1 cellular context compared by ENCODE assay signal in the genomic region with DNA sequence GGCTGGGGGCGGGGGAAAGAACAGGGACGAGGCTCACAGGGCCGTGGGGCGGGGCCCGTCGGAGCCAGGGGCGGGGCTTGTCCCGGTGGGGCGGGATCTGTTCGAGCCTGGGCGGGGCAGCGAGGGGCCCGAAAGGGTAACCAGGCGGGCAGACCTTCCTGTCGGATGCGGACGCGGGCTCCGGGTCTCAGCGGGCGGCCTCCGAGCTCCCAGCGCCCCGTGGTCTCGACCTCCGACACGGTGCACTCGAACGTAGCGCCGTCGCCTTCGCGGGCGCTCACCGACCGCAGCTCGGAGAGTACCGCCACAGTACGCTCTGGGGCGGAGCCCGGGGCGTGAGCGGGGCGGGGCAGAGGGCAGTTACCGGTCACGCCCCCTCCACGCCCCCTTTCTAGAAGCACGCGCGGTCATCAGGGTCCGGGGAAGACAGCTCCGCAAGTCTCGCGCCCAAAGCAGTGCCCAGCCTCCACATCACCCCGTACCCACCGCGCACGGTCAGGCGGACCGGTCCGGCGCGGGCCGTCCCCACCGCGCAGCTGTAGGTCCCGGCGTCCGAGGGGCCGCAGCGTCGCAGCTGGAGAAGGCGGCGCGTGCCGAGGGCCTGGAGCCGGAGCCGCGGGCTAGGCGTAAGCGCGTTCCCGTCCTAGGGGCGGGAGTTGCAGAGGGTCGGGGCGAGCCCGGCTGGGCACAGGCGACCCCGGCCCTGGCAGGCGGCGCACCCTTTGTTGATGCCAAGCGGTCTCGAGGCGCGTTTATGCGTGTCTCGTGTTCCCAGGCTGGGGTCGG.
A peak's percentile ranks its signal among the peaks of the same experiment; 100 is the strongest.
TF ChIP-seq lines count a peak whose summit lies in the region.

No MANE protein-coding gene starts in this region.

TF ChIP-seq in HepG2, 621 proteins besides CTCF, POLR2A, EP300 and RAD21 (continued from another document and continues in another):
- TF ChIP-seq, protein P1, sequence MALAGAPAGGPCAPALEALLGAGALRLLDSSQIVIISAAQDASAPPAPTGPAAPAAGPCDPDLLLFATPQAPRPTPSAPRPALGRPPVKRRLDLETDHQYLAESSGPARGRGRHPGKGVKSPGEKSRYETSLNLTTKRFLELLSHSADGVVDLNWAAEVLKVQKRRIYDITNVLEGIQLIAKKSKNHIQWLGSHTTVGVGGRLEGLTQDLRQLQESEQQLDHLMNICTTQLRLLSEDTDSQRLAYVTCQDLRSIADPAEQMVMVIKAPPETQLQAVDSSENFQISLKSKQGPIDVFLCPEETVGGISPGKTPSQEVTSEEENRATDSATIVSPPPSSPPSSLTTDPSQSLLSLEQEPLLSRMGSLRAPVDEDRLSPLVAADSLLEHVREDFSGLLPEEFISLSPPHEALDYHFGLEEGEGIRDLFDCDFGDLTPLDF (CRISPR knock-in tag; IDR thresholded peaks at IDR 0.05), result no peak
- TF ChIP-seq ZNF703 (CRISPR knock-in tag; IDR thresholded peaks at IDR 0.05; ENCODE audit: borderline replicate concordance) (no peak), GATA4 (IDR thresholded peaks at IDR 0.05; ENCODE audit: borderline replicate concordance, low read depth) (no peak), NCOR1 (IDR thresholded peaks at IDR 0.05; ENCODE audit: borderline replicate concordance, low read length) (no peak), SRSF1 (optimal IDR thresholded peaks at IDR 0.05; ENCODE audit: low read depth, low read length) (peak; percentile 56), ZNF670 (CRISPR knock-in tag; IDR thresholded peaks at IDR 0.05; ENCODE audit: borderline replicate concordance) (peak; percentile 67; the same call in 1 of the 2 replicates), ZNF101 (CRISPR knock-in tag; IDR thresholded peaks at IDR 0.05; ENCODE audit: borderline replicate concordance, low read depth) (no peak), ATF7-NPFF (CRISPR knock-in tag; IDR thresholded peaks at IDR 0.05; ENCODE audit: low read depth) (peak; percentile 87), SMC3 (IDR thresholded peaks at IDR 0.05; ENCODE audit: low read length) (no peak), ZNF564 (CRISPR knock-in tag; IDR thresholded peaks at IDR 0.05) (peak; percentile 87), ZNF850 (CRISPR knock-in tag; conservative IDR thresholded peaks at IDR 0.05) (no peak), CBX5 (CRISPR knock-in tag; IDR thresholded peaks at IDR 0.05; ENCODE audit: borderline replicate concordance) (no peak), SP5 (CRISPR knock-in tag; IDR thresholded peaks at IDR 0.05; ENCODE audit: borderline replicate concordance, low read depth) (peak; percentile 94), DPF2 (CRISPR knock-in tag; IDR thresholded peaks at IDR 0.05; ENCODE audit: borderline replicate concordance, low read depth) (no peak), NFATC3 (CRISPR knock-in tag; IDR thresholded peaks at IDR 0.05) (no peak), RBAK (CRISPR knock-in tag; IDR thresholded peaks at IDR 0.05) (no peak), ZNF296 (CRISPR knock-in tag; conservative IDR thresholded peaks at IDR 0.05) (peak; percentile 85; the same call in 1 of the 2 replicates), NFE2L2 (IDR thresholded peaks at IDR 0.05; ENCODE audit: low read length) (no peak), RARG (CRISPR knock-in tag; IDR thresholded peaks at IDR 0.05; ENCODE audit: low read depth) (no peak), GABPB1 (CRISPR knock-in tag; IDR thresholded peaks at IDR 0.05) (peak; percentile 80), REL (CRISPR knock-in tag; conservative IDR thresholded peaks at IDR 0.05) (peak; percentile 87; the same call in 1 of the 2 replicates), ZNF207 (IDR thresholded peaks at IDR 0.05; ENCODE audit: borderline replicate concordance) (no peak), SAP130 (CRISPR knock-in tag; IDR thresholded peaks at IDR 0.05; ENCODE audit: low read depth) (peak; percentile 78), FOXA1 (IDR thresholded peaks at IDR 0.05) (no peak), FOXA1 (CRISPR knock-in tag; IDR thresholded peaks at IDR 0.05) (0 out of 2 replicates have a peak, but pooled peaks have one; percentile 2), ZNF503 (CRISPR knock-in tag; IDR thresholded peaks at IDR 0.05) (no peak), CREB1 (IDR thresholded peaks at IDR 0.05) (no peak; the same call in 1 of the 2 replicates), CREB1 (CRISPR knock-in tag; IDR thresholded peaks at IDR 0.05) (no peak), KLF9 (CRISPR knock-in tag; IDR thresholded peaks at IDR 0.05; ENCODE audit: low read depth) (0 out of 2 replicates have a peak, but pooled peaks have one; percentile 71), TCF7 (IDR thresholded peaks at IDR 0.05; ENCODE audit: low read depth) (no peak), BCLAF1 (IDR thresholded peaks at IDR 0.05) (no peak), ZNF737 (CRISPR knock-in tag; IDR thresholded peaks at IDR 0.05; ENCODE audit: borderline replicate concordance) (no peak), ZNF614 (CRISPR knock-in tag; IDR thresholded peaks at IDR 0.05; ENCODE audit: borderline replicate concordance) (no peak), MYPOP (CRISPR knock-in tag; IDR thresholded peaks at IDR 0.05) (0 out of 2 replicates have a peak, but pooled peaks have one; percentile 67), ZBTB38 (CRISPR knock-in tag; IDR thresholded peaks at IDR 0.05) (peak; percentile 69; the same call in 1 of the 2 replicates)
- TF ChIP-seq, protein P2, sequence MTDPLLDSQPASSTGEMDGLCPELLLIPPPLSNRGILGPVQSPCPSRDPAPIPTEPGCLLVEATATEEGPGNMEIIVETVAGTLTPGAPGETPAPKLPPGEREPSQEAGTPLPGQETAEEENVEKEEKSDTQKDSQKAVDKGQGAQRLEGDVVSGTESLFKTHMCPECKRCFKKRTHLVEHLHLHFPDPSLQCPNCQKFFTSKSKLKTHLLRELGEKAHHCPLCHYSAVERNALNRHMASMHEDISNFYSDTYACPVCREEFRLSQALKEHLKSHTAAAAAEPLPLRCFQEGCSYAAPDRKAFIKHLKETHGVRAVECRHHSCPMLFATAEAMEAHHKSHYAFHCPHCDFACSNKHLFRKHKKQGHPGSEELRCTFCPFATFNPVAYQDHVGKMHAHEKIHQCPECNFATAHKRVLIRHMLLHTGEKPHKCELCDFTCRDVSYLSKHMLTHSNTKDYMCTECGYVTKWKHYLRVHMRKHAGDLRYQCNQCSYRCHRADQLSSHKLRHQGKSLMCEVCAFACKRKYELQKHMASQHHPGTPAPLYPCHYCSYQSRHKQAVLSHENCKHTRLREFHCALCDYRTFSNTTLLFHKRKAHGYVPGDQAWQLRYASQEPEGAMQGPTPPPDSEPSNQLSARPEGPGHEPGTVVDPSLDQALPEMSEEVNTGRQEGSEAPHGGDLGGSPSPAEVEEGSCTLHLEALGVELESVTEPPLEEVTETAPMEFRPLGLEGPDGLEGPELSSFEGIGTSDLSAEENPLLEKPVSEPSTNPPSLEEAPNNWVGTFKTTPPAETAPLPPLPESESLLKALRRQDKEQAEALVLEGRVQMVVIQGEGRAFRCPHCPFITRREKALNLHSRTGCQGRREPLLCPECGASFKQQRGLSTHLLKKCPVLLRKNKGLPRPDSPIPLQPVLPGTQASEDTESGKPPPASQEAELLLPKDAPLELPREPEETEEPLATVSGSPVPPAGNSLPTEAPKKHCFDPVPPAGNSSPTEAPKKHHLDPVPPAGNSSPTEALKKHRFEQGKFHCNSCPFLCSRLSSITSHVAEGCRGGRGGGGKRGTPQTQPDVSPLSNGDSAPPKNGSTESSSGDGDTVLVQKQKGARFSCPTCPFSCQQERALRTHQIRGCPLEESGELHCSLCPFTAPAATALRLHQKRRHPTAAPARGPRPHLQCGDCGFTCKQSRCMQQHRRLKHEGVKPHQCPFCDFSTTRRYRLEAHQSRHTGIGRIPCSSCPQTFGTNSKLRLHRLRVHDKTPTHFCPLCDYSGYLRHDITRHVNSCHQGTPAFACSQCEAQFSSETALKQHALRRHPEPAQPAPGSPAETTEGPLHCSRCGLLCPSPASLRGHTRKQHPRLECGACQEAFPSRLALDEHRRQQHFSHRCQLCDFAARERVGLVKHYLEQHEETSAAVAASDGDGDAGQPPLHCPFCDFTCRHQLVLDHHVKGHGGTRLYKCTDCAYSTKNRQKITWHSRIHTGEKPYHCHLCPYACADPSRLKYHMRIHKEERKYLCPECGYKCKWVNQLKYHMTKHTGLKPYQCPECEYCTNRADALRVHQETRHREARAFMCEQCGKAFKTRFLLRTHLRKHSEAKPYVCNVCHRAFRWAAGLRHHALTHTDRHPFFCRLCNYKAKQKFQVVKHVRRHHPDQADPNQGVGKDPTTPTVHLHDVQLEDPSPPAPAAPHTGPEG (CRISPR knock-in tag; IDR thresholded peaks at IDR 0.05), result no peak; the same call in 1 of the 2 replicates
- TF ChIP-seq, protein P3, sequence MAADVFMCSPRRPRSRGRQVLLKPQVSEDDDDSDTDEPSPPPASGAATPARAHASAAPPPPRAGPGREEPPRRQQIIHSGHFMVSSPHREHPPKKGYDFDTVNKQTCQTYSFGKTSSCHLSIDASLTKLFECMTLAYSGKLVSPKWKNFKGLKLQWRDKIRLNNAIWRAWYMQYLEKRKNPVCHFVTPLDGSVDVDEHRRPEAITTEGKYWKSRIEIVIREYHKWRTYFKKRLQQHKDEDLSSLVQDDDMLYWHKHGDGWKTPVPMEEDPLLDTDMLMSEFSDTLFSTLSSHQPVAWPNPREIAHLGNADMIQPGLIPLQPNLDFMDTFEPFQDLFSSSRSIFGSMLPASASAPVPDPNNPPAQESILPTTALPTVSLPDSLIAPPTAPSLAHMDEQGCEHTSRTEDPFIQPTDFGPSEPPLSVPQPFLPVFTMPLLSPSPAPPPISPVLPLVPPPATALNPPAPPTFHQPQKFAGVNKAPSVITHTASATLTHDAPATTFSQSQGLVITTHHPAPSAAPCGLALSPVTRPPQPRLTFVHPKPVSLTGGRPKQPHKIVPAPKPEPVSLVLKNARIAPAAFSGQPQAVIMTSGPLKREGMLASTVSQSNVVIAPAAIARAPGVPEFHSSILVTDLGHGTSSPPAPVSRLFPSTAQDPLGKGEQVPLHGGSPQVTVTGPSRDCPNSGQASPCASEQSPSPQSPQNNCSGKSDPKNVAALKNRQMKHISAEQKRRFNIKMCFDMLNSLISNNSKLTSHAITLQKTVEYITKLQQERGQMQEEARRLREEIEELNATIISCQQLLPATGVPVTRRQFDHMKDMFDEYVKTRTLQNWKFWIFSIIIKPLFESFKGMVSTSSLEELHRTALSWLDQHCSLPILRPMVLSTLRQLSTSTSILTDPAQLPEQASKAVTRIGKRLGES (CRISPR knock-in tag; IDR thresholded peaks at IDR 0.05; ENCODE audit: borderline replicate concordance), result no peak
- TF ChIP-seq, protein P4, sequence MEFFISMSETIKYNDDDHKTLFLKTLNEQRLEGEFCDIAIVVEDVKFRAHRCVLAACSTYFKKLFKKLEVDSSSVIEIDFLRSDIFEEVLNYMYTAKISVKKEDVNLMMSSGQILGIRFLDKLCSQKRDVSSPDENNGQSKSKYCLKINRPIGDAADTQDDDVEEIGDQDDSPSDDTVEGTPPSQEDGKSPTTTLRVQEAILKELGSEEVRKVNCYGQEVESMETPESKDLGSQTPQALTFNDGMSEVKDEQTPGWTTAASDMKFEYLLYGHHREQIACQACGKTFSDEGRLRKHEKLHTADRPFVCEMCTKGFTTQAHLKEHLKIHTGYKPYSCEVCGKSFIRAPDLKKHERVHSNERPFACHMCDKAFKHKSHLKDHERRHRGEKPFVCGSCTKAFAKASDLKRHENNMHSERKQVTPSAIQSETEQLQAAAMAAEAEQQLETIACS (CRISPR knock-in tag; IDR thresholded peaks at IDR 0.05), result 0 out of 2 replicates have a peak, but pooled peaks have one; percentile 79
- TF ChIP-seq, protein P5, sequence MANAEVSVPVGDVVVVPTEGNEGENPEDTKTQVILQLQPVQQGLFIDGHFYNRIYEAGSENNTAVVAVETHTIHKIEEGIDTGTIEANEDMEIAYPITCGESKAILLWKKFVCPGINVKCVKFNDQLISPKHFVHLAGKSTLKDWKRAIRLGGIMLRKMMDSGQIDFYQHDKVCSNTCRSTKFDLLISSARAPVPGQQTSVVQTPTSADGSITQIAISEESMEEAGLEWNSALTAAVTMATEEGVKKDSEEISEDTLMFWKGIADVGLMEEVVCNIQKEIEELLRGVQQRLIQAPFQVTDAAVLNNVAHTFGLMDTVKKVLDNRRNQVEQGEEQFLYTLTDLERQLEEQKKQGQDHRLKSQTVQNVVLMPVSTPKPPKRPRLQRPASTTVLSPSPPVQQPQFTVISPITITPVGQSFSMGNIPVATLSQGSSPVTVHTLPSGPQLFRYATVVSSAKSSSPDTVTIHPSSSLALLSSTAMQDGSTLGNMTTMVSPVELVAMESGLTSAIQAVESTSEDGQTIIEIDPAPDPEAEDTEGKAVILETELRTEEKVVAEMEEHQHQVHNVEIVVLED (CRISPR knock-in tag; IDR thresholded peaks at IDR 0.05; ENCODE audit: borderline replicate concordance), result peak; percentile 50; the same call in 1 of the 2 replicates
